ENCODE assay signal across 1 cellular context in the genomic region with DNA sequence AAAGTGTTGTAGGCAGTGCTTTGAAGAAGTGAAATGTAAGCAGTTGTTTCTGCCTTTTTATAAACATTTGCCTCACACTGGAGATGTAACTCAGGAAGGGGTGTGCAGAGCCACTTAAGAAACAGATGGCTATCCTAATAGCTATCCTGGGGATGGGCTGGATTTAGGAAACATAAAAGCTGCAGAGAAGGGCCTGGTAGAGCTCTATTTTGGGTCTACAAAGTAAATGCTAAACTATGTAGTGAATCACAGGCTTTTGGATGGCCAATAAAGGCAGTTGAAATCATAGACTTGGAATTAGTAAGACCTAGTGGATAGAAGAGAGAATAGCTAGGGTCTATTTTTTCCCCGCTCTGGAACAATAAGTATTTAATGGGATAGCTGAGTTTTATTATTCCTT.
TF ChIP-seq lines count a peak whose summit lies in the region.

No MANE protein-coding gene starts in this region.

TF ChIP-seq in GM23338, 12 proteins besides CTCF, POLR2A, EP300 and RAD21:
- TF ChIP-seq, protein P1, sequence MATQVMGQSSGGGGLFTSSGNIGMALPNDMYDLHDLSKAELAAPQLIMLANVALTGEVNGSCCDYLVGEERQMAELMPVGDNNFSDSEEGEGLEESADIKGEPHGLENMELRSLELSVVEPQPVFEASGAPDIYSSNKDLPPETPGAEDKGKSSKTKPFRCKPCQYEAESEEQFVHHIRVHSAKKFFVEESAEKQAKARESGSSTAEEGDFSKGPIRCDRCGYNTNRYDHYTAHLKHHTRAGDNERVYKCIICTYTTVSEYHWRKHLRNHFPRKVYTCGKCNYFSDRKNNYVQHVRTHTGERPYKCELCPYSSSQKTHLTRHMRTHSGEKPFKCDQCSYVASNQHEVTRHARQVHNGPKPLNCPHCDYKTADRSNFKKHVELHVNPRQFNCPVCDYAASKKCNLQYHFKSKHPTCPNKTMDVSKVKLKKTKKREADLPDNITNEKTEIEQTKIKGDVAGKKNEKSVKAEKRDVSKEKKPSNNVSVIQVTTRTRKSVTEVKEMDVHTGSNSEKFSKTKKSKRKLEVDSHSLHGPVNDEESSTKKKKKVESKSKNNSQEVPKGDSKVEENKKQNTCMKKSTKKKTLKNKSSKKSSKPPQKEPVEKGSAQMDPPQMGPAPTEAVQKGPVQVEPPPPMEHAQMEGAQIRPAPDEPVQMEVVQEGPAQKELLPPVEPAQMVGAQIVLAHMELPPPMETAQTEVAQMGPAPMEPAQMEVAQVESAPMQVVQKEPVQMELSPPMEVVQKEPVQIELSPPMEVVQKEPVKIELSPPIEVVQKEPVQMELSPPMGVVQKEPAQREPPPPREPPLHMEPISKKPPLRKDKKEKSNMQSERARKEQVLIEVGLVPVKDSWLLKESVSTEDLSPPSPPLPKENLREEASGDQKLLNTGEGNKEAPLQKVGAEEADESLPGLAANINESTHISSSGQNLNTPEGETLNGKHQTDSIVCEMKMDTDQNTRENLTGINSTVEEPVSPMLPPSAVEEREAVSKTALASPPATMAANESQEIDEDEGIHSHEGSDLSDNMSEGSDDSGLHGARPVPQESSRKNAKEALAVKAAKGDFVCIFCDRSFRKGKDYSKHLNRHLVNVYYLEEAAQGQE (IDR thresholded peaks at IDR 0.05; ENCODE audit: unreplicated experiment), result no peak
- TF ChIP-seq ZNF331 (CRISPR knock-in tag; IDR thresholded peaks at IDR 0.05; ENCODE audit: low read depth), result no peak
- no peak for TF ChIP-seq POLR2AphosphoS5 (IDR thresholded peaks at IDR 0.05; ENCODE audit: low read depth)
- no peak for TF ChIP-seq EZH2 (IDR thresholded peaks at IDR 0.05; ENCODE audit: low read depth, unreplicated experiment)
- TF ChIP-seq NANOG (IDR thresholded peaks at IDR 0.05; ENCODE audit: borderline replicate concordance), result no peak
- no peak for TF ChIP-seq JUNB (IDR thresholded peaks at IDR 0.05; ENCODE audit: unreplicated experiment)
